Comparison of ENCODE assay signal across 8 cellular contexts in genomic region chr2:100562613-100563406, GRCh38. TPM values are rescaled to one million over a fixed set of nuclear protein-coding genes. Genes with fewer than 3 reads are reported as not detected.
DNase-seq lines count a peak whose midpoint lies in the region; ATAC-seq and TF ChIP-seq lines count a peak whose summit lies in the region.

Gene PDCL3, plus strand, starts transcription at chr2:100562993. Its CDS starts 75 bp downstream, at chr2:100563068.

- ATAC-seq in HG03442 (IDR thresholded peaks at IDR 0.05; ENCODE audit: unreplicated experiment): peak; percentile 95
- ATAC-seq in activated CD4-positive, alpha-beta T cell treated with anti-CD3 and anti-CD28 coated beads for 36 hours: peak; percentile 96

- H3K36me3 Mint-ChIP-seq in activated CD4-positive, alpha-beta T cell treated with anti-CD3 and anti-CD28 coated beads for 36 hours (ENCODE audit: low read depth): peaks cover 14% of the 10 kb centered on the region

- H3K4me3 ChIP-seq in BJ (ENCODE audit: low read depth, low read length) (peak within 1 kb of the TSS; percentile 94), choroid plexus epithelial cell (ENCODE audit: low read depth, low read length) (peak within 1 kb of the TSS; percentile 89), kidney epithelial cell (ENCODE audit: low read depth, low read length) (peak within 1 kb of the TSS; percentile 76)

- peak within 1 kb of the TSS; percentile 85 for H3K4me3 Mint-ChIP-seq in activated CD4-positive, alpha-beta T cell treated with anti-CD3 and anti-CD28 coated beads for 36 hours

- H3K36me3 ChIP-seq in BJ (ENCODE audit: control insufficient read depth, insufficient read depth, low read length) (peaks cover 2% of the 10 kb centered on the region; the same call in 1 of the 2 replicates), kidney epithelial cell (ENCODE audit: control insufficient read depth, insufficient read depth, low read length) (peaks cover 2% of the 10 kb centered on the region)

- TF ChIP-seq CTCF in BJ (IDR thresholded peaks at IDR 0.05; ENCODE audit: insufficient read depth, low read depth, low read length) (peak; percentile 27), choroid plexus epithelial cell (conservative IDR thresholded peaks at IDR 0.05; ENCODE audit: low read depth, low read length) (peak; percentile 27), kidney epithelial cell (IDR thresholded peaks at IDR 0.05; ENCODE audit: insufficient read depth, low read length, poor library complexity, severe bottlenecking) (peak; percentile 8)

- peaks cover 2% of the 10 kb centered on the region; the same call in 1 of the 2 replicates for H3K27me3 ChIP-seq in BJ (ENCODE audit: control insufficient read depth, insufficient read depth, low read length)
- no peaks in the 10 kb centered on the region for H3K27me3 ChIP-seq in kidney epithelial cell (ENCODE audit: control insufficient read depth, insufficient read depth, low read length)

- intact Hi-C loops in activated CD4-positive, alpha-beta T cell treated with anti-CD3 and anti-CD28 coated beads for 36 hours (cut with DNase I, micrococcal nuclease): loop anchor here (1.0 to 5.0 kb wide), 15 partner anchors 17 to 1956 kb away; partner anchors contain the start of genes CHST10 (in 2 of the 2), RPL31 (in 2 of the 2), TXNDC9 (in 2 of the 2) and C2orf15 (in 1 of the 2)

- POLR2A ChIA-PET in BJ (lab: Charles Lee): interaction anchor here (0.5 to 1.0 kb wide), 4 partner anchors 46 to 1227 kb away, joined by 3 to 8 read pairs (median 4); partner anchors contain the start of gene TXNDC9
- POLR2A ChIA-PET in activated CD4-positive, alpha-beta T cell treated with anti-CD3 and anti-CD28 coated beads for 36 hours (lab: Charles Lee): interaction anchor here (0.7 to 1.7 kb wide), 4 partner anchors 18 to 439 kb away, joined by 3 to 8 read pairs (median 6); partner anchors contain the start of gene RPL31

- H3K27ac Mint-ChIP-seq in activated CD4-positive, alpha-beta T cell treated with anti-CD3 and anti-CD28 coated beads for 36 hours: peak within 1 kb of the TSS; percentile 97

- DNase-seq in BJ (ENCODE audit: low read depth) (peak; percentile 96), GM19238 (ENCODE audit: insufficient read length, low spot score) (peak; percentile 95), NCI-H524 (lab: John Stamatoyannopoulos, UW) (peak; percentile 93 to 97), choroid plexus epithelial cell (ENCODE audit: low read depth) (peak; percentile 100), kidney epithelial cell (ENCODE audit: low read depth) (peak; percentile 98)
- DNase-seq in activated CD4-positive, alpha-beta T cell treated with anti-CD3 and anti-CD28 coated beads for 36 hours: peak; percentile 96
- peak; percentile 88 to 92 for DNase-seq in stimulated activated CD4-positive, alpha-beta T cell treated with anti-CD3 and anti-CD28 coated beads, Interleukin-15, amount 100 ng/mL, for 48 hours (ENCODE audit: low read depth in 2 of 2)

- H3K27me3 Mint-ChIP-seq in activated CD4-positive, alpha-beta T cell treated with anti-CD3 and anti-CD28 coated beads for 36 hours: no peaks in the 10 kb centered on the region

- CTCF ChIA-PET in BJ (lab: Yijun Ruan, JAX): interaction anchor here (0.5 to 1.4 kb wide), 3 partner anchors 19 to 47 kb away, joined by 3 to 4 read pairs (median 4); no protein-coding TSS in a partner anchor
- CTCF ChIA-PET in activated CD4-positive, alpha-beta T cell treated with anti-CD3 and anti-CD28 coated beads for 36 hours (lab: Charles Lee): interaction anchor here (0.6 to 1.2 kb wide), 5 partner anchors 18 to 642 kb away, joined by 3 to 4 read pairs (median 3); no protein-coding TSS in a partner anchor

- peaks cover 26% of the 10 kb centered on the region for H3K4me1 Mint-ChIP-seq in activated CD4-positive, alpha-beta T cell treated with anti-CD3 and anti-CD28 coated beads for 36 hours

- H3K9me3 Mint-ChIP-seq in activated CD4-positive, alpha-beta T cell treated with anti-CD3 and anti-CD28 coated beads for 36 hours (ENCODE audit: low read depth): no peaks in the 10 kb centered on the region

RNA-seq across cellular contexts. Expression of gene PDCL3, which starts in this region (rescaled TPM):
- 10.9 and 20.9 TPM in 2 replicates for polyA plus RNA-seq in BJ (2011; rRNA removed)
- 4.7 and 6.3 TPM in 2 replicates for polyA minus RNA-seq in BJ (2011; rRNA and poly(A)+ RNA removed)
- total RNA-seq in activated CD4-positive, alpha-beta T cell treated with anti-CD3 and anti-CD28 coated beads for 36 hours: 10 to 100 TPM; 39.3 to 41.9 TPM
- total RNA-seq in kidney epithelial cell: 19.0 and 23.9 TPM in 2 replicates

Comparison
In these comparisons a context has a peak if more than half of its experiments do, and no peak if none do; other contexts are left out.
1. Peak in every context shown above with its lines: DNase-seq, ATAC-seq and H3K4me3 ChIP-seq.